21 cellular contexts compared by ENCODE assay signal in genomic region chr12:125755512-125755911, GRCh38.
"Had no signal": no experiment of that assay in that cellular context is flagged by ENCODE, and none has a peak within 500 bp of the region (broad histone marks: within the 10 kb centered on the region; RNA-seq: fewer than 3 reads in every experiment).

No MANE protein-coding gene starts in this region.

- DNase-seq: activated CD4-positive, alpha-beta T cell treated with anti-CD3 and anti-CD28 coated beads for 4 hours; activated CD4-positive, alpha-beta T cell treated with anti-CD3 and anti-CD28 coated beads, Interleukin-2, amount 50 U/mL, for 4 hours; activated naive CD4-positive, alpha-beta T cell; activated T-cell treated with anti-CD3 and anti-CD28 coated beads for 4 hours; activated T-cell treated with anti-CD3 and anti-CD28 coated beads, Interleukin-2, amount 50 U/mL, for 72 hours; foreskin keratinocyte; heart left ventricle; hypothalamus; immature natural killer cell; kidney; naive B cell; occipital lobe; psoas muscle; stimulated activated CD4-positive, alpha-beta T cell treated with anti-CD3 and anti-CD28 coated beads, Interleukin-15, amount 100 ng/mL, for 24 hours; stimulated activated CD4-positive, alpha-beta T cell treated with anti-CD3 and anti-CD28 coated beads, Interleukin-2, amount 100 ng/mL, for 24 hours; stimulated activated naive B cell treated with anti-CD40 and anti-IgM and Interleukin-4, amounts not matched to agents 10 μg/mL and 1 μg/mL and 100 μg/mL, for 72 hours; stomach; thyroid gland; upper lobe of left lung had no signal

- ATAC-seq: activated naive CD4-positive, alpha-beta T cell treated with anti-CD3 and anti-CD28 coated beads, Interleukin-2, amount 50 U/mL, for 72 hours; activated T-cell treated with anti-CD3 and anti-CD28 coated beads, Interleukin-2, amount 50 U/mL, for 72 hours; foreskin keratinocyte; left lobe of liver; psoas muscle; stimulated activated naive B cell treated with anti-CD40 and anti-IgM and Interleukin-4, amounts not matched to agents 10 μg/mL and 1 μg/mL and 100 μg/mL, for 72 hours had no signal
